Comparison of ENCODE assay signal across 28 cellular contexts in the genomic region with DNA sequence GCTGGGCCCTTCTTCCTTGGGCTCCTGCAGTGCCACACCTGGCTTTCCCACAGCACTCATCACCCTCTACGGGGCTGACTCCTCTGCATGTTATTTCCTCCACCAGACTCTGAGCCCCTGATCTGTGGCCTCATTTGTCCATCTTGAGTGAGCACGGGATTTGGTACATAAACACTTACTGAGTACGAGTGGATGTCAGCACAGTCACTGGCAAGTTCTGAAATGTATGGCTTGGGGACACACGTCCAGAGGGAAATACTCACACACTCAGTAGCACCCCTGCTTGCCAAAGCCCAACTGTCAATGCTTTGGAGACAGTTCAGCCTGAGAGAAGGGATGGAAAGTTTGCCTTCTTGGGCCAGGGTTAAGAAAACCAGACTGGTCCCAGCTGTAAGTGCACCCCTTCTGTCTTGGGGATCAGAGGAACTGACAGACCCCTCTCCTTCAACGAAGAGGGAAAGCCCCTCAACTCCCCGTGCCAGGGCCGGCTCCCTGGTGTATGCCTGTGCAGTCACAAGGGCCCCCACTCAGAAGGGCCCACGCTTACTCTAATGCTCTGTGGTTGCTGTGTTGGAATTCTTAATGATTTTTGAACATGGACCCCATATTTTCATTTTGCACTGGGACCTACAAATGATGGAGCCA.
DNase-seq lines count a peak whose midpoint lies in the region; ATAC-seq and TF ChIP-seq lines count a peak whose summit lies in the region.
"Had no signal": no experiment of that assay in that cellular context is flagged by ENCODE, and none has a peak within 500 bp of the region (broad histone marks: within the 10 kb centered on the region; RNA-seq: fewer than 3 reads in every experiment).

No MANE protein-coding gene starts in this region.

- TF ChIP-seq CTCF in GM23338 (conservative IDR thresholded peaks at IDR 0.05; ENCODE audit: low read depth in 2 of 2) (no peak), spleen (IDR thresholded peaks at IDR 0.05 in 8 of 11, conservative IDR thresholded peaks at IDR 0.05 in 3 of 11) (no peak)

- 0 out of 2 replicates have a peak, but pooled peaks cover 5% of the 10 kb centered on the region for H3K4me1 ChIP-seq in GM23338 (ENCODE audit: insufficient read depth)
- H3K4me1 ChIP-seq in iPS-20b (ENCODE audit: insufficient read depth, low read length): peaks cover 13% of the 10 kb centered on the region; the same call in 1 of the 2 replicates
- peaks cover 0 to 23% (median 11%) of the 10 kb centered on the region in 6 donors for H3K4me1 ChIP-seq in spleen

- H3K4me1 Mint-ChIP-seq in GM23338: peaks cover 22% of the 10 kb centered on the region
- H3K4me1 Mint-ChIP-seq: activated naive CD4-positive, alpha-beta T cell treated with anti-CD3 and anti-CD28 coated beads, Interleukin-2, amount 10 ng/mL, durations not matched to agents 7 days and 5 days; CD8-positive, alpha-beta memory T cell had no signal

- ATAC-seq in GM23338 (peak; percentile 19; the same call in 1 of the 3 replicates), HG02763 (IDR thresholded peaks at IDR 0.05; ENCODE audit: unreplicated experiment) (no peak)
- ATAC-seq: gastrocnemius medialis; naive thymus-derived CD8-positive, alpha-beta T cell had no signal

- 0 out of 2 replicates have a peak, but pooled peaks cover 4% of the 10 kb centered on the region for H3F3A ChIP-seq in GM23338 (replicated peaks; ENCODE audit: low read depth)

- H4K20me1 ChIP-seq in GM23338 (replicated peaks; ENCODE audit: insufficient read depth): no peaks in the 10 kb centered on the region; the same call in 1 of the 2 replicates

- no peaks in the 10 kb centered on the region for H3K27me3 ChIP-seq in GM23338 (ENCODE audit: insufficient read depth)
- no peaks in the 10 kb centered on the region for H3K27me3 ChIP-seq in iPS-20b (ENCODE audit: insufficient read depth, low read length)
- H3K27me3 ChIP-seq in spleen (replicated peaks in 1 of 7): no peaks in the 10 kb centered on the region
- H3K27me3 ChIP-seq: gastrocnemius medialis, uterus had no signal

- no peaks in the 10 kb centered on the region for H3K9me3 Mint-ChIP-seq in GM23338
- H3K9me3 Mint-ChIP-seq: activated naive CD4-positive, alpha-beta T cell treated with anti-CD3 and anti-CD28 coated beads, Interleukin-2, amount 10 ng/mL, durations not matched to agents 7 days and 5 days; CD8-positive, alpha-beta memory T cell; naive thymus-derived CD8-positive, alpha-beta T cell had no signal

- peak overlapping the region; percentile 21; the same call in 1 of the 2 replicates for H3K9ac ChIP-seq in iPS-20b (ENCODE audit: low read depth, low read length)
- H3K9ac ChIP-seq: parathyroid adenoma had no signal

- H3K9me3 ChIP-seq in iPS-20b (ENCODE audit: insufficient read depth, low read depth, low read length): no peaks in the 10 kb centered on the region
- H3K9me3 ChIP-seq in spleen: no peaks in the 10 kb centered on the region
- H3K9me3 ChIP-seq: A549, gastrocnemius medialis, uterus had no signal

- H3K36me3 ChIP-seq in GM23338 (ENCODE audit: insufficient read depth): peaks cover 5% of the 10 kb centered on the region; the same call in 1 of the 2 replicates
- peaks cover 39% of the 10 kb centered on the region for H3K36me3 ChIP-seq in iPS-20b (ENCODE audit: insufficient read depth, low read depth, low read length)
- H3K36me3 ChIP-seq in spleen: no peaks in the 10 kb centered on the region
- H3K36me3 ChIP-seq: gastrocnemius medialis, uterus had no signal

- no peaks in the 10 kb centered on the region for H3K9me2 ChIP-seq in GM23338 (ENCODE audit: insufficient read depth)

- WGBS in spleen, 5 donors: 85 to 91% (median 87%) methylated on average over 8 of the region's 8 CpGs

- no peak for TF ChIP-seq POLR2A in spleen (IDR thresholded peaks at IDR 0.05)

- H3K27ac ChIP-seq in GM23338 (ENCODE audit: low read depth) (no peak overlapping the region), cingulate gyrus (ENCODE audit: low read depth, low read length) (peak overlapping the region; percentile 80), iPS-20b (ENCODE audit: low read length) (no peak overlapping the region), spleen (no peak overlapping the region)
- H3K27ac ChIP-seq: parathyroid adenoma had no signal

- no peak for DNase-seq in GM23338 (ENCODE audit: low spot score)
- DNase-seq in spleen: peak; percentile 51
- DNase-seq in occipital lobe (lab: John Stamatoyannopoulos, UW): no peak
- DNase-seq in GF-D8 (lab: John Stamatoyannopoulos, UW): no peak
- no peak for DNase-seq in ureter (ENCODE audit: low spot score)
- DNase-seq: activated CD4-positive, alpha-beta T cell treated with anti-CD3 and anti-CD28 coated beads, Interleukin-2, amount 50 U/mL, for 48 hours; activated CD8-positive, alpha-beta memory T cell treated with anti-CD3 and anti-CD28 coated beads, Interleukin-2, amount 50 U/mL, for 48 hours; activated naive CD4-positive, alpha-beta T cell treated with anti-CD3 and anti-CD28 coated beads, Interleukin-2, amount 10 ng/mL, durations not matched to agents 7 days and 5 days; AML-193; CD8-positive, alpha-beta memory T cell; dermis blood vessel endothelial cell; gastrocnemius medialis; HCEC 1CT; KBM-7; naive thymus-derived CD8-positive, alpha-beta T cell; NCI-H2029; NCI-H2227 treated with DMSO at 0.1 percent for 48 hours; NCI-H748 treated with DMSO at 0.1 percent for 48 hours; RPMI8226; stimulated activated CD4-positive, alpha-beta T cell treated with anti-CD3 and anti-CD28 coated beads, Interleukin-12 subunit alpha, Interleukin-12 subunit beta, amount 100 ng/mL, for 4 hours; stimulated activated CD4-positive, alpha-beta T cell treated with anti-CD3 and anti-CD28 coated beads, Interleukin-4, amount 100 ng/mL, for 1 hour; uterus had no signal

- peaks cover 7% of the 10 kb centered on the region for H3K27me3 Mint-ChIP-seq in GM23338 (ENCODE audit: insufficient read depth, low read depth, poor library complexity)

- H2AFZ ChIP-seq in GM23338: no peak overlapping the region
- H2AFZ ChIP-seq: parathyroid adenoma had no signal

- H3K79me2 ChIP-seq in GM23338 (replicated peaks; ENCODE audit: insufficient read depth): peaks cover 10% of the 10 kb centered on the region; the same call in 1 of the 2 replicates
- H3K79me2 ChIP-seq: parathyroid adenoma had no signal

- H3K36me3 Mint-ChIP-seq in GM23338 (ENCODE audit: low read depth): peaks cover 41% of the 10 kb centered on the region
- H3K36me3 Mint-ChIP-seq: activated naive CD4-positive, alpha-beta T cell treated with anti-CD3 and anti-CD28 coated beads, Interleukin-2, amount 10 ng/mL, durations not matched to agents 7 days and 5 days; CD8-positive, alpha-beta memory T cell; naive thymus-derived CD8-positive, alpha-beta T cell had no signal

- intact Hi-C loops in spleen (cut with DNase I; ENCODE audit: low total_unique reads): no loop called here

- H3K4me3 ChIP-seq in GM23338 (no peak overlapping the region), iPS-20b (ENCODE audit: low read length) (no peak overlapping the region), spleen (no peak overlapping the region)
- H3K4me3 ChIP-seq: A549, gastrocnemius medialis, SK-N-MC, uterus had no signal

- no peak overlapping the region for H3K4me3 Mint-ChIP-seq in GM23338
- H3K4me3 Mint-ChIP-seq: activated naive CD4-positive, alpha-beta T cell treated with anti-CD3 and anti-CD28 coated beads, Interleukin-2, amount 10 ng/mL, durations not matched to agents 7 days and 5 days; naive thymus-derived CD8-positive, alpha-beta T cell had no signal

- no peak overlapping the region for H3K27ac Mint-ChIP-seq in GM23338
- H3K27ac Mint-ChIP-seq: activated naive CD4-positive, alpha-beta T cell treated with anti-CD3 and anti-CD28 coated beads, Interleukin-2, amount 10 ng/mL, durations not matched to agents 7 days and 5 days; CD8-positive, alpha-beta memory T cell had no signal

- no peak overlapping the region for H3K4me2 ChIP-seq in GM23338
- H3K4me2 ChIP-seq: A549 had no signal

TF ChIP-seq in GM23338, 12 proteins besides CTCF, POLR2A, EP300 and RAD21 (continues in another document):
- TF ChIP-seq EZH2phosphoT487 (IDR thresholded peaks at IDR 0.05; ENCODE audit: unreplicated experiment): no peak
- no peak for TF ChIP-seq EZH2 (IDR thresholded peaks at IDR 0.05; ENCODE audit: low read depth, unreplicated experiment)
- no peak for TF ChIP-seq CREB1 (CRISPR knock-in tag; IDR thresholded peaks at IDR 0.05; ENCODE audit: low read depth)
- TF ChIP-seq ZNF114 (CRISPR knock-in tag; IDR thresholded peaks at IDR 0.05): no peak
- TF ChIP-seq NANOG (IDR thresholded peaks at IDR 0.05; ENCODE audit: borderline replicate concordance): no peak
- TF ChIP-seq POLR2AphosphoS5 (IDR thresholded peaks at IDR 0.05; ENCODE audit: low read depth): no peak
- TF ChIP-seq, protein P1, sequence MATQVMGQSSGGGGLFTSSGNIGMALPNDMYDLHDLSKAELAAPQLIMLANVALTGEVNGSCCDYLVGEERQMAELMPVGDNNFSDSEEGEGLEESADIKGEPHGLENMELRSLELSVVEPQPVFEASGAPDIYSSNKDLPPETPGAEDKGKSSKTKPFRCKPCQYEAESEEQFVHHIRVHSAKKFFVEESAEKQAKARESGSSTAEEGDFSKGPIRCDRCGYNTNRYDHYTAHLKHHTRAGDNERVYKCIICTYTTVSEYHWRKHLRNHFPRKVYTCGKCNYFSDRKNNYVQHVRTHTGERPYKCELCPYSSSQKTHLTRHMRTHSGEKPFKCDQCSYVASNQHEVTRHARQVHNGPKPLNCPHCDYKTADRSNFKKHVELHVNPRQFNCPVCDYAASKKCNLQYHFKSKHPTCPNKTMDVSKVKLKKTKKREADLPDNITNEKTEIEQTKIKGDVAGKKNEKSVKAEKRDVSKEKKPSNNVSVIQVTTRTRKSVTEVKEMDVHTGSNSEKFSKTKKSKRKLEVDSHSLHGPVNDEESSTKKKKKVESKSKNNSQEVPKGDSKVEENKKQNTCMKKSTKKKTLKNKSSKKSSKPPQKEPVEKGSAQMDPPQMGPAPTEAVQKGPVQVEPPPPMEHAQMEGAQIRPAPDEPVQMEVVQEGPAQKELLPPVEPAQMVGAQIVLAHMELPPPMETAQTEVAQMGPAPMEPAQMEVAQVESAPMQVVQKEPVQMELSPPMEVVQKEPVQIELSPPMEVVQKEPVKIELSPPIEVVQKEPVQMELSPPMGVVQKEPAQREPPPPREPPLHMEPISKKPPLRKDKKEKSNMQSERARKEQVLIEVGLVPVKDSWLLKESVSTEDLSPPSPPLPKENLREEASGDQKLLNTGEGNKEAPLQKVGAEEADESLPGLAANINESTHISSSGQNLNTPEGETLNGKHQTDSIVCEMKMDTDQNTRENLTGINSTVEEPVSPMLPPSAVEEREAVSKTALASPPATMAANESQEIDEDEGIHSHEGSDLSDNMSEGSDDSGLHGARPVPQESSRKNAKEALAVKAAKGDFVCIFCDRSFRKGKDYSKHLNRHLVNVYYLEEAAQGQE (IDR thresholded peaks at IDR 0.05; ENCODE audit: unreplicated experiment): no peak
- no peak for TF ChIP-seq STAT1 (IDR thresholded peaks at IDR 0.05; ENCODE audit: unreplicated experiment)
